In genomic region chr9:92496401-92496800, GRCh38 we compare ENCODE assay signal across 18 cellular contexts. TPM values are rescaled to one million over a fixed set of nuclear protein-coding genes. Genes with fewer than 3 reads are reported as not detected.
DNase-seq lines count a peak whose midpoint lies in the region; ATAC-seq and TF ChIP-seq lines count a peak whose summit lies in the region.
"Had no signal": no experiment of that assay in that cellular context is flagged by ENCODE, and none has a peak within 500 bp of the region (broad histone marks: within the 10 kb centered on the region; RNA-seq: fewer than 3 reads in every experiment).

No MANE protein-coding gene starts in this region.

- H3K27me3 Mint-ChIP-seq in MCF 10A (ENCODE audit: insufficient read depth, unreplicated experiment) = no peaks in the 10 kb centered on the region

- no peak overlapping the region for H2AFZ ChIP-seq in smooth muscle cell (ENCODE audit: low read depth)

- POLR2A ChIA-PET in MCF 10A (lab: Yijun Ruan, JAX) = interaction anchor here (0.6 to 3.0 kb wide), 6 partner anchors 8 to 174 kb away, joined by 3 to 14 read pairs (median 4); no protein-coding TSS in a partner anchor

- H3K4me3 ChIP-seq in astrocyte of the spinal cord (ENCODE audit: low read depth, low read length) (no peak overlapping the region), fibroblast of the aortic adventitia (ENCODE audit: low read depth, low read length) (no peak overlapping the region), smooth muscle cell (no peak overlapping the region)
- H3K4me3 ChIP-seq: HAP-1, K562 had no signal

- H3K79me2 ChIP-seq in smooth muscle cell (ENCODE audit: low read depth) = no peaks in the 10 kb centered on the region

- H3K27me3 ChIP-seq in smooth muscle cell (ENCODE audit: low read depth) = no peaks in the 10 kb centered on the region

- no peak overlapping the region for H3K9ac ChIP-seq in smooth muscle cell (ENCODE audit: low read depth)

- no peaks in the 10 kb centered on the region for H3K9me3 ChIP-seq in smooth muscle cell (replicated peaks; ENCODE audit: low read depth)
- H3K9me3 ChIP-seq: HAP-1 had no signal

- peaks cover 9% of the 10 kb centered on the region for H3K36me3 Mint-ChIP-seq in MCF 10A (ENCODE audit: insufficient read depth, unreplicated experiment)

- in situ Hi-C loops in astrocyte of the spinal cord (cut with HindIII; ENCODE audit: low sequenced_read_pairs) = no loop called here

- peaks cover 30% of the 10 kb centered on the region for H3K4me1 ChIP-seq in smooth muscle cell (ENCODE audit: low read depth)

- BruUV-seq in MCF 10A (replicated peaks; lab: Mats Ljungman, UMichigan) = no TSS peak

- WGBS in smooth muscle cell (ENCODE audit: low lambda C conversion rate) = 42% methylated on average over 2 of the region's 2 CpGs

- ATAC-seq in HG02571 (IDR thresholded peaks at IDR 0.05; ENCODE audit: unreplicated experiment) = no peak
- ATAC-seq: K562 had no signal

- no peak for TF ChIP-seq CTCF in astrocyte of the spinal cord (IDR thresholded peaks at IDR 0.05; ENCODE audit: low read depth, low read length)
- no peak for TF ChIP-seq CTCF in fibroblast of the aortic adventitia (IDR thresholded peaks at IDR 0.05; ENCODE audit: insufficient read depth, low read length)
- TF ChIP-seq CTCF in smooth muscle cell (IDR thresholded peaks at IDR 0.05; ENCODE audit: borderline replicate concordance, insufficient read depth, poor library complexity, severe bottlenecking) = no peak
- TF ChIP-seq CTCF in MCF 10A (IDR thresholded peaks at IDR 0.05; ENCODE audit: unreplicated experiment) = no peak

- intact Hi-C loops in MCF 10A (cut with micrococcal nuclease) = no loop called here

- H3F3A ChIP-seq in smooth muscle cell (ENCODE audit: low read depth) = peaks cover 11% of the 10 kb centered on the region

- CTCF ChIA-PET in MCF 10A (lab: Yijun Ruan, JAX) = no interaction called here

- H3K4me1 Mint-ChIP-seq in MCF 10A (ENCODE audit: insufficient read depth, unreplicated experiment) = peaks cover 5% of the 10 kb centered on the region

- DNase-seq in HCEC 1CT (peak; percentile 23), astrocyte of the spinal cord (ENCODE audit: low read depth, low spot score) (peak; percentile 54), fibroblast of the aortic adventitia (ENCODE audit: low read depth) (peak; percentile 53), smooth muscle cell (lab: John Stamatoyannopoulos, UW; ENCODE audit: unreplicated experiment) (no peak), MCF 10A (ENCODE audit: unreplicated experiment) (no peak), AG08395 (ENCODE audit: low spot score) (no peak), midbrain (lab: John Stamatoyannopoulos, UW) (no peak)
- DNase-seq: COR-L47, NCI-H1436, NCI-H2029 treated with DMSO at 0.1 percent for 48 hours, NCI-H2171 treated with DMSO at 0.1 percent for 48 hours, NCI-H446 treated with DMSO at 0.1 percent for 48 hours, NCI-H748 treated with DMSO at 0.1 percent for 48 hours had no signal

- peak overlapping the region; percentile 49 for H3K27ac ChIP-seq in smooth muscle cell (ENCODE audit: low read depth)
- H3K27ac ChIP-seq: RWPE1 had no signal

- H3K9me3 Mint-ChIP-seq in MCF 10A (ENCODE audit: unreplicated experiment) = no peaks in the 10 kb centered on the region

- no peaks in the 10 kb centered on the region for H3K36me3 ChIP-seq in smooth muscle cell (ENCODE audit: low read depth)
- H3K36me3 ChIP-seq: HAP-1 had no signal

- H3K4me2 ChIP-seq in smooth muscle cell = no peak overlapping the region

- H3K27ac Mint-ChIP-seq in MCF 10A (ENCODE audit: low read depth, unreplicated experiment) = no peak overlapping the region

- no peaks in the 10 kb centered on the region for H4K20me1 ChIP-seq in smooth muscle cell (ENCODE audit: low read depth)

- no peak overlapping the region for H3K4me3 Mint-ChIP-seq in MCF 10A (ENCODE audit: unreplicated experiment)

RNA-seq across cellular contexts. Expression of gene ASPN, which starts 14.1 kb away (rescaled TPM):
- total RNA-seq in fibroblast of the aortic adventitia (ENCODE audit: low replicate concordance) (14.6 and 65.8 TPM in 2 replicates), smooth muscle cell (17.0 and 42.9 TPM in 2 replicates), MCF 10A (2022) (0.12 TPM in 1 of 2 replicates, not detected in the other)
- 9.1 and 30.0 TPM in 2 replicates for polyA plus RNA-seq in smooth muscle cell
- total RNA-seq: Daoy, K562 had no signal

RNA-seq across cellular contexts. Expression of gene ECM2, which starts 39.4 kb away (rescaled TPM):
- total RNA-seq in fibroblast of the aortic adventitia (ENCODE audit: low replicate concordance) = 23.3 and 74.6 TPM in 2 replicates
- total RNA-seq in smooth muscle cell = 0.27 and 0.85 TPM in 2 replicates
- polyA plus RNA-seq in smooth muscle cell = 0.37 and 0.50 TPM in 2 replicates
- 10.2 and 13.5 TPM in 2 replicates for total RNA-seq in MCF 10A (2022)
- total RNA-seq: K562 had no signal

Comparison
In these comparisons a context has a peak if more than half of its experiments do, and no peak if none do; other contexts are left out.
1. DNase-seq: peak in HCEC 1CT (single experiment), astrocyte of the spinal cord (single experiment) and fibroblast of the aortic adventitia (single experiment); none in smooth muscle cell (single experiment), MCF 10A (single experiment), AG08395 (single experiment) and midbrain (single experiment).
2. RNA of gene ASPN, which starts 14.1 kb away (total RNA-seq): 14.6 to 65.8 TPM in fibroblast of the aortic adventitia and 17.0 to 42.9 TPM in smooth muscle cell; 0.12 TPM in MCF 10A; every median in the first group is over 10 times any median in the second.